ENCODE assay signal across 16 cellular contexts in the genomic region with DNA sequence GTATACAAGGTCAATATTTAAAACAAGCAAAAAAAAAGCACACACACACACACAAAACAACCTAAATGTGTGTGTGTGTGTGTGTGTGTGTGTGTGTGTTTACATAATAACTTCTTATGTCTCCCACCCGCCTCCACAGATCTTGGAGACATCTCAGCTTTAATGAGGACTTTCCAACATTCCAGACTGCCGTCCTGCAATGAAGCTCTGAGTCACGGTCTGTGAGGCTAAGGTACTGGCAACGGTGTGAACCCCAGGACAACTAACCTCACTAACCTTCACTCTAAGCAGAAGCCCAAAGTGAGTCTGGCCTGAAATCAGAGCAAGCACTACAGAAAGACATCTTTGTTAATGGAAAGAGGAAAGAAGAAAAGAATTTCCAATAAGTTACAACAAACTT. TPM values are rescaled to one million over a fixed set of nuclear protein-coding genes. Genes with fewer than 3 reads are reported as not detected.
A peak's percentile ranks its signal among the peaks of the same experiment; 100 is the strongest.
DNase-seq lines count a peak whose midpoint lies in the region; ATAC-seq and TF ChIP-seq lines count a peak whose summit lies in the region.
"Had no signal": no experiment of that assay in that cellular context is flagged by ENCODE, and none has a peak within 500 bp of the region (broad histone marks: within the 10 kb centered on the region; RNA-seq: fewer than 3 reads in every experiment).

No MANE protein-coding gene starts in this region.

- TF ChIP-seq CTCF in esophagus muscularis mucosa (IDR thresholded peaks at IDR 0.05) (no peak), omental fat pad (IDR thresholded peaks at IDR 0.05) (no peak)

- TF ChIP-seq EP300 in esophagus muscularis mucosa (IDR thresholded peaks at IDR 0.05), result no peak

- peak overlapping the region; percentile 33 to 69 (median 62) for H3K27ac ChIP-seq in esophagus muscularis mucosa (replicated peaks in 1 of 4)

- H3K36me3 ChIP-seq in esophagus muscularis mucosa, result no peaks in the 10 kb centered on the region

- intact Hi-C loops in esophagus muscularis mucosa (cut with DNase I), result loop anchor here (10.0 kb wide), 1 partner anchor 187 kb away; the partner anchor contains the start of gene SRFBP1
- intact Hi-C loops in left ventricle myocardium superior (cut with micrococcal nuclease), result no loop called here

- H3K27me3 ChIP-seq in esophagus muscularis mucosa, result no peaks in the 10 kb centered on the region

- no peak overlapping the region for H3K4me3 ChIP-seq in esophagus muscularis mucosa

- no peak for TF ChIP-seq POLR2A in esophagus muscularis mucosa (IDR thresholded peaks at IDR 0.05; ENCODE audit: low read depth)

- H3K9me3 ChIP-seq in esophagus muscularis mucosa, result no peaks in the 10 kb centered on the region

- ATAC-seq in omental fat pad (ENCODE audit: low FRiP score) (peak; percentile 82), left ventricle myocardium superior (no peak)
- ATAC-seq: left lobe of liver had no signal

- DNase-seq in AG20443 (ENCODE audit: low spot score), result peak; percentile 58
- DNase-seq in RPMI7951 (ENCODE audit: low read depth), result peak; percentile 38
- peak; percentile 83 for DNase-seq in esophagus muscularis mucosa (ENCODE audit: extremely low spot score)
- no peak for DNase-seq in omental fat pad (ENCODE audit: low spot score)
- DNase-seq in ecto neural progenitor cell (ENCODE audit: low spot score), result no peak
- DNase-seq in left ventricle myocardium superior, result no peak
- no peak for DNase-seq in NOMO-1 (lab: John Stamatoyannopoulos, UW; ENCODE audit: unreplicated experiment in 2 of 2)
- DNase-seq in stimulated activated CD8-positive, alpha-beta memory T cell treated with anti-CD3 and anti-CD28 coated beads, Interleukin-4, amount 100 ng/mL, for 48 hours, result no peak
- DNase-seq: activated CD4-positive, alpha-beta T cell treated with anti-CD3 and anti-CD28 coated beads for 48 hours; activated T-cell treated with anti-CD3 and anti-CD28 coated beads, Interleukin-2, amount 50 U/mL, for 24 hours; amygdala; DMS153; effector memory CD4-positive, alpha-beta T cell; NCI-H526; stimulated activated CD4-positive, alpha-beta T cell treated with anti-CD3 and anti-CD28 coated beads, Interleukin-15, amount 100 ng/mL, for 24 hours had no signal

- H3K4me1 ChIP-seq in esophagus muscularis mucosa, result peaks cover 3 to 68% (median 62%) of the 10 kb centered on the region in 4 donors

- 22% methylated on average over 4 of the region's 4 CpGs for WGBS in esophagus muscularis mucosa

RNA-seq across cellular contexts. Expression of gene ZNF474, which starts 22.3 kb away (rescaled TPM):
- 0.24 and 0.39 TPM in 2 replicates for total RNA-seq in RPMI7951 (2014; rRNA removed; shearing (Covaris generic))
- total RNA-seq in esophagus muscularis mucosa (1 to 10 TPM in 1 of 4 donors, under 1 TPM in 2, not detected in 1; 0.33 to 1.8 (median 0.71) TPM), omental fat pad (1 to 10 TPM in 1 of 4 donors, under 1 TPM in 1, not detected in 2; 0.24 to 2.1 TPM), left ventricle myocardium superior (not detected)

Comparison
In these comparisons a context has a peak if more than half of its experiments do, and no peak if none do; other contexts are left out.
1. DNase-seq: peak in AG20443 (single experiment), RPMI7951 (single experiment) and esophagus muscularis mucosa (single experiment); none in omental fat pad (single experiment), ecto neural progenitor cell (single experiment), left ventricle myocardium superior (single experiment), NOMO-1 (0 of 2) and stimulated activated CD8-positive, alpha-beta memory T cell treated with anti-CD3 and anti-CD28 coated beads, Interleukin-4, amount 100 ng/mL, for 48 hours (single experiment).